1 cellular context compared by ENCODE assay signal in genomic region chr13:24541476-24542352, GRCh38.
TF ChIP-seq lines count a peak whose summit lies in the region.

No MANE protein-coding gene starts in this region.

TF ChIP-seq in WTC11, 78 proteins besides CTCF, POLR2A, EP300 and RAD21 (continued from another document):
- TF ChIP-seq FOXP4 (CRISPR knock-in tag; IDR thresholded peaks at IDR 0.05), result peak; percentile 23; the same call in 1 of the 2 replicates
- peak; percentile 10; the same call in 1 of the 2 replicates for TF ChIP-seq HMGXB4 (CRISPR knock-in tag; IDR thresholded peaks at IDR 0.05)
